ENCODE assay signal across 22 cellular contexts in the genomic region with DNA sequence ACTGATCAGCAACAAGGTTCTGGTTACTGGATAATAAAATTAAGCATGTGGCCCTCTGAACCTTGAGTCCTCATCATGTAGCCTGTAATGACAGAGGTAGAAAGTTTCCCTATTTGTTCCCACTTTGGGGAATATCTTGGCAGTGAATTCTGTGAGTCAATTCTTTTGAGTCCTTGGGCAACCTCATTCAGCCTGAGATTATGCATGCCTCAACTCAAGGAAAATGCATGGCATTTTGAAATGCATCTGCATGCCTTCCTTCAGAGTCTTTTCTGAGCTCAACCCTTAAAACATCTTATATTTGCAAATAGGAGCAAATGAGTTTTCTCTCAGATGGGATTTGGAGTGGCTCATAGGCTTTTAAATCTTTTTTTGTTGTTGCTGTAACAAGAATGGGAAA.
A peak's percentile ranks its signal among the peaks of the same experiment; 100 is the strongest.
DNase-seq lines count a peak whose midpoint lies in the region; ATAC-seq lines count a peak whose summit lies in the region.
"Had no signal": no experiment of that assay in that cellular context is flagged by ENCODE, and none has a peak within 500 bp of the region (broad histone marks: within the 10 kb centered on the region; RNA-seq: fewer than 3 reads in every experiment).

No MANE protein-coding gene starts in this region.

- H2AFZ ChIP-seq in trophoblast cell (ENCODE audit: insufficient read depth, low read length, poor library complexity): no peak overlapping the region

- no peaks in the 10 kb centered on the region for H3K9me3 ChIP-seq in trophoblast cell (ENCODE audit: insufficient read depth, low read depth, low read length)
- no peaks in the 10 kb centered on the region for H3K9me3 ChIP-seq in effector memory CD4-positive, alpha-beta T cell (ENCODE audit: control insufficient read depth, low read length)
- H3K9me3 ChIP-seq: esophagus squamous epithelium, heart right ventricle, tibial artery had no signal

- no peak overlapping the region for H2BK12ac ChIP-seq in trophoblast cell (ENCODE audit: low read length)

- no peak for ATAC-seq in GM18519 (IDR thresholded peaks at IDR 0.05; ENCODE audit: low FRiP score, unreplicated experiment)
- ATAC-seq: activated naive CD4-positive, alpha-beta T cell treated with anti-CD3 and anti-CD28 coated beads, Interleukin-2, amount 50 U/mL, for 72 hours; heart right ventricle; right cardiac atrium; stimulated activated memory B cell treated with anti-CD40 and anti-IgM and Interleukin-4, amounts not matched to agents 10 μg/mL and 1 μg/mL and 100 μg/mL, for 72 hours had no signal

- no peak overlapping the region for H4K8ac ChIP-seq in trophoblast cell (ENCODE audit: low read depth, low read length)

- H2AK5ac ChIP-seq in trophoblast cell (ENCODE audit: low read length): no peak overlapping the region

- H3K4me2 ChIP-seq in trophoblast cell (ENCODE audit: low read length): no peak overlapping the region
- H3K4me2 ChIP-seq: KMS-11 had no signal

- H3K23ac ChIP-seq in trophoblast cell (ENCODE audit: low read length): no peak overlapping the region

- no peak overlapping the region for H3K4ac ChIP-seq in trophoblast cell (ENCODE audit: low read depth, low read length)

- no peak overlapping the region for H3K9ac ChIP-seq in trophoblast cell (ENCODE audit: low read length)
- H3K9ac ChIP-seq: KMS-11 had no signal

- H4K91ac ChIP-seq in trophoblast cell (ENCODE audit: low read depth, low read length): no peak overlapping the region

- H3K79me2 ChIP-seq in trophoblast cell (ENCODE audit: control insufficient read depth, insufficient read depth, low read length, poor library complexity): no peaks in the 10 kb centered on the region

- H2BK5ac ChIP-seq in trophoblast cell (ENCODE audit: low read depth, low read length, poor library complexity): no peak overlapping the region

- H3K36me3 ChIP-seq in trophoblast cell (ENCODE audit: control insufficient read depth in 1 of 2, insufficient read depth in 2 of 2, low read length in 2 of 2): no peaks in the 10 kb centered on the region
- H3K36me3 ChIP-seq in effector memory CD4-positive, alpha-beta T cell (ENCODE audit: control insufficient read depth, insufficient read depth, low read length): no peaks in the 10 kb centered on the region
- H3K36me3 ChIP-seq: esophagus squamous epithelium, heart right ventricle, tibial artery had no signal

- H4K12ac ChIP-seq in trophoblast cell (ENCODE audit: low read depth, low read length): no peak overlapping the region

- H3K4me1 ChIP-seq in trophoblast cell (ENCODE audit: control insufficient read depth in 1 of 2, insufficient read depth in 2 of 2, low read length in 2 of 2): peaks cover 3 to 8% of the 10 kb centered on the region in 2 experiments
- no peaks in the 10 kb centered on the region for H3K4me1 ChIP-seq in effector memory CD4-positive, alpha-beta T cell (ENCODE audit: control insufficient read depth, insufficient read depth, low read length, poor library complexity, severe bottlenecking)
- H3K4me1 ChIP-seq: esophagus squamous epithelium had no signal

- H3K27ac ChIP-seq in trophoblast cell (ENCODE audit: low read depth, low read length): no peak overlapping the region
- H3K27ac ChIP-seq in effector memory CD4-positive, alpha-beta T cell (ENCODE audit: insufficient read depth, low read length, poor library complexity, severe bottlenecking): no peak overlapping the region
- H3K27ac ChIP-seq: esophagus squamous epithelium, heart right ventricle, KMS-11, RWPE1, tibial artery had no signal

- H3K18ac ChIP-seq in trophoblast cell (ENCODE audit: low read length): no peak overlapping the region

- H3K27me3 ChIP-seq in trophoblast cell (ENCODE audit: insufficient read depth, low read length): no peaks in the 10 kb centered on the region
- H3K27me3 ChIP-seq in effector memory CD4-positive, alpha-beta T cell (replicated peaks; ENCODE audit: control insufficient read depth, insufficient read depth, low read length, poor library complexity, severe bottlenecking): no peaks in the 10 kb centered on the region
- H3K27me3 ChIP-seq: esophagus squamous epithelium, heart right ventricle, tibial artery had no signal

- no peak overlapping the region for H2BK120ac ChIP-seq in trophoblast cell (ENCODE audit: insufficient read depth, low read length, poor library complexity)

- H3K79me1 ChIP-seq in trophoblast cell (ENCODE audit: low read length): no peaks in the 10 kb centered on the region

- DNase-seq in GM04504 (ENCODE audit: low read depth): peak; percentile 8
- peak; percentile 29 for DNase-seq in amniotic epithelial cell (ENCODE audit: low read depth)
- peak; percentile 78 for DNase-seq in fibroblast of gingiva (ENCODE audit: low read depth)
- peak; percentile 27 to 80 for DNase-seq in trophoblast cell
- no peak for DNase-seq in effector memory CD4-positive, alpha-beta T cell
- DNase-seq in 8988T: no peak
- no peak for DNase-seq in stimulated activated CD8-positive, alpha-beta memory T cell treated with anti-CD3 and anti-CD28 coated beads, Interleukin-4, amount 100 ng/mL, for 48 hours
- DNase-seq: AML-193, esophagus squamous epithelium, heart right ventricle, islet precursor cell, NCI-H2081, NCI-H510A treated with DMSO at 0.1 percent for 48 hours, occipital lobe, right cardiac atrium, tibial artery had no signal

- no peak overlapping the region for H3K14ac ChIP-seq in trophoblast cell (ENCODE audit: low read length)

- H3K4me3 ChIP-seq in trophoblast cell (ENCODE audit: low read depth, low read length): no peak overlapping the region
- H3K4me3 ChIP-seq in effector memory CD4-positive, alpha-beta T cell (ENCODE audit: insufficient read depth, low read depth, low read length, poor library complexity, severe bottlenecking): no peak overlapping the region
- H3K4me3 ChIP-seq: esophagus squamous epithelium, heart right ventricle, lung, tibial artery had no signal

Comparison
In these comparisons a context has a peak if more than half of its experiments do, and no peak if none do; other contexts are left out.
1. DNase-seq: peak in GM04504 (single experiment), amniotic epithelial cell (single experiment), fibroblast of gingiva (single experiment) and trophoblast cell (2 of 2); none in effector memory CD4-positive, alpha-beta T cell (0 of 3), 8988T (single experiment) and stimulated activated CD8-positive, alpha-beta memory T cell treated with anti-CD3 and anti-CD28 coated beads, Interleukin-4, amount 100 ng/mL, for 48 hours (single experiment).